8 cellular contexts compared by ENCODE assay signal in genomic region chr4:118270492-118270891, GRCh38.
DNase-seq lines count a peak whose midpoint lies in the region; ATAC-seq and TF ChIP-seq lines count a peak whose summit lies in the region.

No MANE protein-coding gene starts in this region.

- no peak overlapping the region for H3K27ac Mint-ChIP-seq in effector memory CD8-positive, alpha-beta T cell

- H3K9ac ChIP-seq in neuronal stem cell (ENCODE audit: low read depth, low read length, poor library complexity): no peak overlapping the region

- WGBS in neuronal stem cell (ENCODE audit: extremely low coverage in 2 of 2, insufficient read length in 2 of 2, insufficient replicate concordance in 1 of 2), 2 donors: no CpG with 5 or more reads among the region's 2 CpGs

- no peaks in the 10 kb centered on the region for H3K36me3 ChIP-seq in neuronal stem cell (replicated peaks in 1 of 2; ENCODE audit: control insufficient read depth in 2 of 2, insufficient read depth in 2 of 2, low read length in 2 of 2)

- no peaks in the 10 kb centered on the region for H3K79me1 ChIP-seq in neuronal stem cell (ENCODE audit: low read depth, low read length)

- H4K8ac ChIP-seq in neuronal stem cell (ENCODE audit: low read depth, low read length): no peak overlapping the region

- no peak overlapping the region for H3K4me2 ChIP-seq in neuronal stem cell (ENCODE audit: insufficient read depth, low read length, poor library complexity, severe bottlenecking)

- H3K27ac ChIP-seq in neuronal stem cell (replicated peaks; ENCODE audit: low read length): no peak overlapping the region

- no peak overlapping the region for H3K4me3 Mint-ChIP-seq in effector memory CD8-positive, alpha-beta T cell

- no peaks in the 10 kb centered on the region for H3K36me3 Mint-ChIP-seq in effector memory CD8-positive, alpha-beta T cell (ENCODE audit: insufficient read depth)

- no peak overlapping the region for H2BK120ac ChIP-seq in neuronal stem cell (ENCODE audit: low read depth, low read length)

- TF ChIP-seq CTCF in AG09319 (IDR thresholded peaks at IDR 0.05; ENCODE audit: low read depth, low read length): peak; percentile 47
- TF ChIP-seq CTCF in omental fat pad (IDR thresholded peaks at IDR 0.05): no peak

- H3K27me3 Mint-ChIP-seq in effector memory CD8-positive, alpha-beta T cell: no peaks in the 10 kb centered on the region

- no peak overlapping the region for H4K91ac ChIP-seq in neuronal stem cell (ENCODE audit: low read depth, low read length, poor library complexity)

- H2AFZ ChIP-seq in neuronal stem cell (ENCODE audit: low read length): no peak overlapping the region

- no peak overlapping the region for H3K4me3 ChIP-seq in neuronal stem cell (ENCODE audit: low read length in 2 of 2)

- no peaks in the 10 kb centered on the region for H3K9me3 Mint-ChIP-seq in effector memory CD8-positive, alpha-beta T cell

- no peak for DNase-seq in AG09319 (ENCODE audit: extremely low read depth, low read depth)
- DNase-seq in OCI-M1 (lab: John Stamatoyannopoulos, UW): peak; percentile 69
- DNase-seq in effector memory CD8-positive, alpha-beta T cell: no peak
- peak; percentile 24 for DNase-seq in neuronal stem cell (ENCODE audit: low spot score)
- DNase-seq in omental fat pad (ENCODE audit: low spot score): no peak
- no peak for DNase-seq in mucosa of gallbladder (ENCODE audit: low spot score)

- no peak overlapping the region for H3K23ac ChIP-seq in neuronal stem cell (ENCODE audit: low read depth, low read length, poor library complexity)

- no peak overlapping the region for H3K14ac ChIP-seq in neuronal stem cell (ENCODE audit: low read length)

- H3K4me1 ChIP-seq in neuronal stem cell (ENCODE audit: control insufficient read depth in 2 of 2, insufficient read depth in 1 of 2, low read depth in 1 of 2, low read length in 2 of 2): no peaks in the 10 kb centered on the region

- no peaks in the 10 kb centered on the region for H3K4me1 Mint-ChIP-seq in effector memory CD8-positive, alpha-beta T cell (ENCODE audit: low read depth in 2 of 2)

- no peak overlapping the region for H2BK5ac ChIP-seq in neuronal stem cell (ENCODE audit: low read length)

- H2AK5ac ChIP-seq in neuronal stem cell (ENCODE audit: low read depth, low read length): no peak overlapping the region

- H3K18ac ChIP-seq in neuronal stem cell (ENCODE audit: low read length): no peak overlapping the region

- H2BK12ac ChIP-seq in neuronal stem cell (ENCODE audit: low read length): no peak overlapping the region

- H3K9me3 ChIP-seq in neuronal stem cell (replicated peaks in 1 of 2; ENCODE audit: control insufficient read depth in 2 of 2, insufficient read depth in 1 of 2, low read depth in 1 of 2, low read length in 2 of 2): no peaks in the 10 kb centered on the region

- peaks cover 0 to 11% (median 0%) of the 10 kb centered on the region in 3 experiments for H3K27me3 ChIP-seq in neuronal stem cell (ENCODE audit: control insufficient read depth in 3 of 3, insufficient read depth in 3 of 3, low read depth in 1 of 3, low read length in 3 of 3)

- peak; percentile 43 for ATAC-seq in GM18498 (IDR thresholded peaks at IDR 0.05; ENCODE audit: unreplicated experiment)
- ATAC-seq in HG03354 (IDR thresholded peaks at IDR 0.05; ENCODE audit: poor library complexity, severe bottlenecking, unreplicated experiment): peak; percentile 67
- ATAC-seq in effector memory CD8-positive, alpha-beta T cell (replicated peaks): peak; percentile 50
- ATAC-seq in omental fat pad (ENCODE audit: low FRiP score): no peak

- no peak overlapping the region for H3K4ac ChIP-seq in neuronal stem cell (ENCODE audit: low read length)

- H2BK15ac ChIP-seq in neuronal stem cell (ENCODE audit: low read length): no peak overlapping the region

Comparison
In these comparisons a context has a peak if more than half of its experiments do, and no peak if none do; other contexts are left out.
1. DNase-seq: peak in OCI-M1 (single experiment) and neuronal stem cell (single experiment); none in AG09319 (single experiment), effector memory CD8-positive, alpha-beta T cell (0 of 3), omental fat pad (single experiment) and mucosa of gallbladder (single experiment).